ENCODE assay signal across 17 cellular contexts in genomic region chr11:46906596-46906995, GRCh38. TPM values are rescaled to one million over a fixed set of nuclear protein-coding genes. Genes with fewer than 3 reads are reported as not detected.
A peak's percentile ranks its signal among the peaks of the same experiment; 100 is the strongest.
DNase-seq lines count a peak whose midpoint lies in the region; ATAC-seq and TF ChIP-seq lines count a peak whose summit lies in the region.
"Had no signal": no experiment of that assay in that cellular context is flagged by ENCODE, and none has a peak within 500 bp of the region (broad histone marks: within the 10 kb centered on the region; RNA-seq: fewer than 3 reads in every experiment).

No MANE protein-coding gene starts in this region.

- no peaks in the 10 kb centered on the region for H3K36me3 ChIP-seq in GM23338 (ENCODE audit: insufficient read depth)
- H3K36me3 ChIP-seq: colonic mucosa, ovary had no signal

- peak; percentile 80 for DNase-seq in GM23338 (ENCODE audit: low spot score)
- DNase-seq in WTC11 (ENCODE audit: low spot score) = peak; percentile 46
- peak; percentile 40 for DNase-seq in foreskin melanocyte
- DNase-seq in pons (ENCODE audit: low spot score) = peak; percentile 45
- DNase-seq in stimulated activated naive CD4-positive, alpha-beta T cell treated with Interleukin-2 at 50 U/mL for 16 hours (lab: John Stamatoyannopoulos, UW) = no peak
- no peak for DNase-seq in KG1 (lab: John Stamatoyannopoulos, UW)
- DNase-seq in SK-N-DZ (ENCODE audit: low spot score) = no peak
- DNase-seq: activated effector memory CD4-positive, alpha-beta T cell treated with anti-CD3 and anti-CD28 coated beads, Interleukin-2, amount 50 U/mL, for 16 hours; CD4-positive, alpha-beta T cell; colonic mucosa; foreskin keratinocyte; NCI-H526 treated with DMSO at 0.1 percent for 48 hours; stimulated activated naive CD8-positive, alpha-beta T cell treated with anti-CD3 and anti-CD28 coated beads, Interleukin-15, amount 100 ng/mL, for 72 hours had no signal

- peak overlapping the region; percentile 91 for H3K27ac ChIP-seq in GM23338 (ENCODE audit: low read depth)
- H3K27ac ChIP-seq: colonic mucosa, foreskin keratinocyte had no signal

- H3K27me3 ChIP-seq in GM23338 (ENCODE audit: insufficient read depth) = no peaks in the 10 kb centered on the region
- H3K27me3 ChIP-seq: colonic mucosa, foreskin keratinocyte, ovary had no signal

- POLR2A ChIA-PET in WTC11 (lab: Charles Lee) = no interaction called here

- ATAC-seq in GM23338 (peak; percentile 57), WTC11 (peak; percentile 72), HG03045 (IDR thresholded peaks at IDR 0.05; ENCODE audit: unreplicated experiment) (no peak)
- ATAC-seq: foreskin keratinocyte; left lobe of liver; SK-N-SH treated with all-trans-retinoic acid at 6 μM for 48 hours; stimulated activated naive CD8-positive, alpha-beta T cell treated with anti-CD3 and anti-CD28 coated beads, Interleukin-15, amount 100 ng/mL, for 72 hours had no signal

- H3K27me3 Mint-ChIP-seq in GM23338 (ENCODE audit: insufficient read depth, low read depth, poor library complexity) (peaks cover 8% of the 10 kb centered on the region), WTC11 (ENCODE audit: low read depth) (no peaks in the 10 kb centered on the region)

- TF ChIP-seq CTCF in GM23338 (conservative IDR thresholded peaks at IDR 0.05; ENCODE audit: low read depth in 2 of 2) (no peak), WTC11 (IDR thresholded peaks at IDR 0.05) (no peak)

- peak overlapping the region; percentile 29; the same call in 1 of the 2 replicates for H3K4me3 ChIP-seq in GM23338
- H3K4me3 ChIP-seq: colonic mucosa, ovary had no signal

- peaks cover 65% of the 10 kb centered on the region for H3K4me1 Mint-ChIP-seq in GM23338
- H3K4me1 Mint-ChIP-seq in WTC11 = peaks cover 67% of the 10 kb centered on the region

- H3K9me2 ChIP-seq in GM23338 (ENCODE audit: insufficient read depth) = no peaks in the 10 kb centered on the region

- peak overlapping the region; percentile 67 for H3K4me2 ChIP-seq in GM23338

- H3K9me3 Mint-ChIP-seq in GM23338 (no peaks in the 10 kb centered on the region), WTC11 (no peaks in the 10 kb centered on the region)
- H3K9me3 Mint-ChIP-seq: CD4-positive, alpha-beta T cell; stimulated activated naive CD8-positive, alpha-beta T cell treated with anti-CD3 and anti-CD28 coated beads, Interleukin-15, amount 100 ng/mL, for 72 hours had no signal

- no peak overlapping the region for H2AFZ ChIP-seq in GM23338

- peak overlapping the region; percentile 21 for H3K4me3 Mint-ChIP-seq in GM23338
- peak overlapping the region; percentile 13 for H3K4me3 Mint-ChIP-seq in WTC11
- H3K4me3 Mint-ChIP-seq: CD4-positive, alpha-beta T cell; stimulated activated naive CD8-positive, alpha-beta T cell treated with anti-CD3 and anti-CD28 coated beads, Interleukin-15, amount 100 ng/mL, for 72 hours had no signal

- 0 out of 2 replicates have a peak, but pooled peaks cover 3% of the 10 kb centered on the region for H4K20me1 ChIP-seq in GM23338 (replicated peaks; ENCODE audit: insufficient read depth)

- peak overlapping the region; percentile 82 for H3K27ac Mint-ChIP-seq in GM23338
- H3K27ac Mint-ChIP-seq in WTC11 = peak overlapping the region; percentile 93
- H3K27ac Mint-ChIP-seq: CD4-positive, alpha-beta T cell; stimulated activated naive CD8-positive, alpha-beta T cell treated with anti-CD3 and anti-CD28 coated beads, Interleukin-15, amount 100 ng/mL, for 72 hours had no signal

- H3F3A ChIP-seq in GM23338 (replicated peaks; ENCODE audit: low read depth) = peaks cover 19% of the 10 kb centered on the region

- H3K79me2 ChIP-seq in GM23338 (replicated peaks; ENCODE audit: insufficient read depth) = peaks cover 58% of the 10 kb centered on the region

- H3K4me1 ChIP-seq in GM23338 (ENCODE audit: insufficient read depth) = peaks cover 57% of the 10 kb centered on the region
- H3K4me1 ChIP-seq: colonic mucosa, foreskin keratinocyte had no signal

- CTCF ChIA-PET in WTC11 (lab: Charles Lee) = interaction anchor here (0.8 to 15.5 kb wide), 5 partner anchors 10 to 254 kb away, joined by 3 to 182 read pairs (median 6); no protein-coding TSS in a partner anchor

- H3K36me3 Mint-ChIP-seq in GM23338 (ENCODE audit: low read depth) (peaks cover 24% of the 10 kb centered on the region), WTC11 (0 out of 2 replicates have a peak, but pooled peaks cover 3% of the 10 kb centered on the region)

TF ChIP-seq in GM23338, 12 proteins besides CTCF, POLR2A, EP300 and RAD21 (continues in another document):
- no peak for TF ChIP-seq ZNF331 (CRISPR knock-in tag; IDR thresholded peaks at IDR 0.05; ENCODE audit: low read depth)
- TF ChIP-seq POLR2AphosphoS5 (IDR thresholded peaks at IDR 0.05; ENCODE audit: low read depth) = no peak
- TF ChIP-seq REST (IDR thresholded peaks at IDR 0.05; ENCODE audit: unreplicated experiment) = no peak

TF ChIP-seq in WTC11, 78 proteins besides CTCF, POLR2A, EP300 and RAD21:
- peak; percentile 32; the same call in 1 of the 2 replicates for TF ChIP-seq TEAD1 (CRISPR knock-in tag; IDR thresholded peaks at IDR 0.05)
- TF ChIP-seq NR1H2 (CRISPR knock-in tag; IDR thresholded peaks at IDR 0.05) = no peak
- 0 out of 2 replicates have a peak, but pooled peaks have one; percentile 32 for TF ChIP-seq ARID4B (CRISPR knock-in tag; IDR thresholded peaks at IDR 0.05; ENCODE audit: borderline replicate concordance)

RNA-seq across cellular contexts. Expression of gene LRP4, which starts 11.8 kb away (rescaled TPM):
- 14.5 and 18.4 TPM in 2 replicates for total RNA-seq in GM23338 (2014; rRNA removed; shearing (Covaris generic))
- polyA plus RNA-seq in GM23338 (2016; fragmentation: Nextera tagmentation; extraction: Ambion mirVana) = 6.0 and 6.4 TPM in 2 replicates
- total RNA-seq in WTC11 (2021) = 27.6 to 39.5 TPM (median 28.0 TPM) in 3 replicates
- polyA plus RNA-seq in SK-N-DZ (2014; cell fraction: cytosol; rRNA removed) = 4.2 and 5.8 TPM in 2 replicates
- 5.7 and 9.1 TPM in 2 replicates for polyA plus RNA-seq in SK-N-DZ (2014; cell fraction: nucleus; rRNA removed)
- total RNA-seq: CD4-positive, alpha-beta T cell had no signal

RNA-seq across cellular contexts. Expression of gene CSTPP1, which starts 30.0 kb away (rescaled TPM):
- total RNA-seq in GM23338 (2014; rRNA removed; shearing (Covaris generic)) = 18.5 and 42.6 TPM in 2 replicates
- 22.2 and 23.5 TPM in 2 replicates for polyA plus RNA-seq in GM23338 (2016; fragmentation: Nextera tagmentation; extraction: Ambion mirVana)
- total RNA-seq in WTC11 (2021) = 23.6 to 27.6 TPM (median 27.5 TPM) in 3 replicates
- 40.4 and 41.4 TPM in 2 replicates for polyA plus RNA-seq in SK-N-DZ (2014; cell fraction: cytosol; rRNA removed)
- polyA plus RNA-seq in SK-N-DZ (2014; cell fraction: nucleus; rRNA removed) = 20.4 and 22.5 TPM in 2 replicates

Comparison
In these comparisons a context has a peak if more than half of its experiments do, and no peak if none do; other contexts are left out.
1. DNase-seq: peak in GM23338 (single experiment), WTC11 (single experiment), foreskin melanocyte (single experiment) and pons (single experiment); none in stimulated activated naive CD4-positive, alpha-beta T cell treated with Interleukin-2 at 50 U/mL for 16 hours (single experiment), KG1 (single experiment) and SK-N-DZ (single experiment).